1 cellular context compared by ENCODE assay signal in the genomic region with DNA sequence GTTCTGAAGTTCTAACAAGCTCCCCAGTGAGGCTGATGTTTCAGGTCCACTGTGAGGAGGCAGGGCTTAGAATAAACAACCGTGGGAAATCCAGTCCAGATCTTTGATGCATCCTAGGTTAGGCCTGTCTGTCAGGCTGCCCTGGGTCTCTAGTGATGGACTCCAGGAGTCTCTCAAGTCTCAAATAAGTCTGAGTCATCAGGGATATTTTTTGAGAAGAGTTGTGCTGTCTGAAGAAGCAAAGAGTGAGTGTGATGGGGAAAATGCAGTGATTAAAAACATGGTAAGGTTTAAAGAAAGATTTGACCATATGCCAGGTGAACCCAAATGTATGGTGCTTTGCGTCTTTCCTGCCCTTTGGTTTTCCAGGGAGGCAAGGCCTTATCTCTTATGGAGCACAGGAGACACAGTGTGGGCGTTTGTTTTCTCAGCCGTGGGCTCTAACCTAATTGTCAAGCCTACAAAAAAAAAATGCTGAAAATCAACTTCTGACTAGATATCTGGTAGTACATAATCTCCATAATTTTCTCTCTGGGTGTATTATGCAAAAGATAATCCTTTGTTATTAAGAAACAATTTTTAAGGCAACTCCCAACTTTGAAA.
TF ChIP-seq lines count a peak whose summit lies in the region.

No MANE protein-coding gene starts in this region.

TF ChIP-seq in liver, 16 proteins besides CTCF, POLR2A, EP300 and RAD21:
- no peak for TF ChIP-seq SP1 (IDR thresholded peaks at IDR 0.05)
- TF ChIP-seq EGR1 (IDR thresholded peaks at IDR 0.05; ENCODE audit: low read depth in 2 of 2), result peak in 1 of 2 donors; percentile 25
- no peak for TF ChIP-seq FOXA2 (IDR thresholded peaks at IDR 0.05)
- peak; percentile 25 for TF ChIP-seq YY1 (IDR thresholded peaks at IDR 0.05)
